In genomic region chr2:102449370-102449974, GRCh38 we compare ENCODE assay signal across 8 cellular contexts. TPM values are rescaled to one million over a fixed set of nuclear protein-coding genes. Genes with fewer than 3 reads are reported as not detected.
A peak's percentile ranks its signal among the peaks of the same experiment; 100 is the strongest.
DNase-seq lines count a peak whose midpoint lies in the region; ATAC-seq, FAIRE-seq and TF ChIP-seq lines count a peak whose summit lies in the region.

No MANE protein-coding gene starts in this region.

- WGBS in esophagus muscularis mucosa: 0% methylated on average over 1 of the region's 1 CpG
- WGBS in pancreas, 2 donors: 0 to 5% methylated on average over 1 of the region's 1 CpG

- H3K4me3 ChIP-seq in esophagus muscularis mucosa (no peak overlapping the region), pancreas (no peak overlapping the region)

- no peak for FAIRE-seq in pancreas (lab: Jason Lieb, UNC)
- FAIRE-seq in urothelium cell line (lab: Jason Lieb, UNC): no peak

- intact Hi-C loops in esophagus muscularis mucosa (cut with DNase I) (no loop called here), pancreas (cut with DNase I) (no loop called here)

- H3K36me3 ChIP-seq in esophagus muscularis mucosa: no peaks in the 10 kb centered on the region
- H3K36me3 ChIP-seq in pancreas: no peaks in the 10 kb centered on the region

- peak; percentile 30 to 48 (median 34) for TF ChIP-seq CTCF in esophagus muscularis mucosa (IDR thresholded peaks at IDR 0.05)
- TF ChIP-seq CTCF in pancreas (IDR thresholded peaks at IDR 0.05): peak; percentile 14 to 48 (median 34)

- H3K27ac ChIP-seq in esophagus muscularis mucosa (replicated peaks in 1 of 4): no peak overlapping the region
- H3K27ac ChIP-seq in pancreas: no peak overlapping the region

- H3K4me1 ChIP-seq in esophagus muscularis mucosa: no peaks in the 10 kb centered on the region
- H3K4me1 ChIP-seq in pancreas: no peaks in the 10 kb centered on the region

- no peak for TF ChIP-seq EP300 in esophagus muscularis mucosa (IDR thresholded peaks at IDR 0.05)

- H3K27me3 ChIP-seq in esophagus muscularis mucosa: no peaks in the 10 kb centered on the region
- no peaks in the 10 kb centered on the region for H3K27me3 ChIP-seq in pancreas

- TF ChIP-seq POLR2A in esophagus muscularis mucosa (IDR thresholded peaks at IDR 0.05; ENCODE audit: low read depth): no peak

- DNase-seq in NCI-H82 (lab: John Stamatoyannopoulos, UW): peak; percentile 22
- DNase-seq in NCI-H82 treated with DMSO at 0.1 percent for 48 hours (lab: John Stamatoyannopoulos, UW; ENCODE audit: unreplicated experiment): no peak
- DNase-seq in NK-92 treated with Interleukin-12 subunit alpha and Interleukin-12 subunit beta, amount 100 ng/mL, for 24 hours (lab: John Stamatoyannopoulos, UW): peak; percentile 9
- peak in 2 of 3 experiments; percentile 28 to 37 for DNase-seq in activated CD8-positive, alpha-beta memory T cell treated with anti-CD3 and anti-CD28 coated beads for 48 hours (ENCODE audit: low read depth in 2 of 3, low spot score in 2 of 3)
- DNase-seq in esophagus muscularis mucosa (ENCODE audit: extremely low spot score): peak; percentile 83
- DNase-seq in pancreas: peak in 2 of 6 donors; percentile 23 to 34
- DNase-seq in urothelium cell line (ENCODE audit: low spot score): peak; percentile 47

- ATAC-seq in pancreas (peak in 3 of 4 donors; percentile 41 to 58 (median 43)), HG03520 (IDR thresholded peaks at IDR 0.05; ENCODE audit: unreplicated experiment) (no peak)

- H3K9me3 ChIP-seq in esophagus muscularis mucosa (no peaks in the 10 kb centered on the region), pancreas (no peaks in the 10 kb centered on the region)

RNA-seq across cellular contexts. Expression of gene SLC9A4, which starts 23.6 kb away (rescaled TPM):
- total RNA-seq in esophagus muscularis mucosa (not detected), pancreas (under 1 TPM in 3 of 6 donors, not detected in 3; 0.03 to 0.41 (median 0.09) TPM)
- not detected for polyA plus RNA-seq in pancreas

RNA-seq across cellular contexts. Expression of gene IL18RAP, which starts 26.5 kb away (rescaled TPM):
- 10 to 100 TPM in 1 of 4 donors, under 1 TPM in 3; 0.42 to 11.3 (median 0.58) TPM for total RNA-seq in esophagus muscularis mucosa
- total RNA-seq in pancreas: under 1 TPM; 0.14 to 0.61 (median 0.24) TPM
- under 1 TPM; 0.11 to 0.52 TPM for polyA plus RNA-seq in pancreas
